ENCODE assay signal across 8 cellular contexts in genomic region chr7:7967909-7968543, GRCh38. TPM values are rescaled to one million over a fixed set of nuclear protein-coding genes. Genes with fewer than 3 reads are reported as not detected.
DNase-seq lines count a peak whose midpoint lies in the region; FAIRE-seq and TF ChIP-seq lines count a peak whose summit lies in the region.

No MANE protein-coding gene starts in this region.

- H3K36me3 ChIP-seq in H7 (replicated peaks; ENCODE audit: control insufficient read depth, insufficient read depth, low read length) (no peaks in the 10 kb centered on the region), small intestine (ENCODE audit: control insufficient read depth in 2 of 2, insufficient read depth in 2 of 2, low read length in 2 of 2) (no peaks in the 10 kb centered on the region)

- no peak for DNase-seq in H7
- peak; percentile 8 for DNase-seq in SW480 (ENCODE audit: low spot score)
- DNase-seq in foreskin fibroblast, result no peak
- peak; percentile 24 for DNase-seq in small intestine
- no peak for DNase-seq in ecto neural progenitor cell (ENCODE audit: low spot score)
- DNase-seq in HT-29 (ENCODE audit: low spot score), result no peak
- DNase-seq in mucosa of gallbladder (ENCODE audit: low spot score), result no peak
- no peak for DNase-seq in T-helper 9 cell

- no peaks in the 10 kb centered on the region for H3K9me3 ChIP-seq in small intestine (ENCODE audit: control insufficient read depth, low read depth)

- H3K27me3 ChIP-seq in H7 (ENCODE audit: control insufficient read depth, insufficient read depth, low read length) (no peaks in the 10 kb centered on the region), small intestine (ENCODE audit: control insufficient read depth in 2 of 2, insufficient read depth in 2 of 2, low read length in 2 of 2) (no peaks in the 10 kb centered on the region)

- peak overlapping the region; percentile 74 to 78 for H3K27ac ChIP-seq in small intestine (ENCODE audit: low read depth in 1 of 2, low read length in 1 of 2)

- H3K4me1 ChIP-seq in small intestine (ENCODE audit: control insufficient read depth in 2 of 2, insufficient read depth in 1 of 2, low read depth in 1 of 2, low read length in 1 of 2), result no peaks in the 10 kb centered on the region

- 1 to 3% (median 1%) methylated on average over 13 of the region's 13 CpGs for WGBS in small intestine, 3 donors

- H3K4me3 ChIP-seq in H7 (ENCODE audit: insufficient read depth, low read depth, low read length) (peak overlapping the region; percentile 61), foreskin fibroblast (ENCODE audit: low read depth in 1 of 2, low read length in 2 of 2) (peak overlapping the region; percentile 78 to 87), small intestine (ENCODE audit: low read depth in 1 of 2, low read length in 2 of 2) (peak overlapping the region; percentile 3 to 87)

- no peak for FAIRE-seq in small intestine (lab: Jason Lieb, UNC)

- no peak for TF ChIP-seq CTCF in foreskin fibroblast (IDR thresholded peaks at IDR 0.05; ENCODE audit: low read depth, low read length)

RNA-seq across cellular contexts. Expression of gene GLCCI1, which starts 0.6 kb away (rescaled TPM):
- 8.9 and 12.5 TPM in 2 replicates for total RNA-seq in H7 (2014; rRNA removed; shearing (Covaris generic))
- 1 to 10 TPM; 2.7 to 6.2 (median 3.8) TPM for polyA plus RNA-seq in small intestine
- 3.8 and 4.0 TPM in 2 replicates for total RNA-seq in HT-29 (2014; rRNA removed; shearing (Covaris generic))
- total RNA-seq in mucosa of gallbladder, result 16.3 TPM

Comparison
In these comparisons a context has a peak if more than half of its experiments do, and no peak if none do; other contexts are left out.
1. DNase-seq: peak in SW480 (single experiment) and small intestine (single experiment); none in H7 (single experiment), foreskin fibroblast (0 of 2), ecto neural progenitor cell (single experiment), HT-29 (single experiment), mucosa of gallbladder (single experiment) and T-helper 9 cell (single experiment).
2. Peak in every context shown above with its lines, with median percentiles within 50 percentile points of each other: H3K4me3 ChIP-seq.